In the genomic region with DNA sequence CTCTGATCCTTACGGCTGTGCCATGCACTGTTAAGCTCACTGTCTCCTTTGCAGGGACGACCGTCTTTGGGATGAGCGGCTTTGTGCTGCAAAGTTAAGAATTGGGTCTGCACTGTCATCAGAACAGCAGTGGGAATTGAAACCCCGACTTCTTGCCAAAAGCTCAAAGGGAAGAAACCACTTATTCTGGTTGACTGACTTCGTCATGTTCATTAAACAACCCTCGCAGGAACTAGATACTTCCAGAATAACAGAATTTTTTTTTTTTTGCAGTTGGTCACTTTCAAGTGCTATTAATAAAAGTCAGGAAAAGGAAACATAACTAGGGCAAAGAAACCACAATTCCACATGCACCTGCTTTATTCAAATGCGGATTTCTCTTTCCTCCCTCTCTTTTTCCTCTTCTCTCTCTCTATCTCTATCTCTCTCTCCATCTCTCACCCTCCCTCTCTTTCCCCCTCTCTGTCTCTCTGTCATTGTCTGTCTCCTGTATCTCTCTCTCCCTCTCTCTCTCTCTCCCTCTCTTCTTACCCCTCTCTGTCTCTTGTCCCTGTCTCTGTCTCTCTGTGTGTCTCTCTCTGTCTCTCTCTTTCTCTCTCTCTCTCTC, we compare ENCODE assay signal across 13 cellular contexts. TPM values are rescaled to one million over a fixed set of nuclear protein-coding genes. Genes with fewer than 3 reads are reported as not detected.
A peak's percentile ranks its signal among the peaks of the same experiment; 100 is the strongest.
DNase-seq lines count a peak whose midpoint lies in the region; ATAC-seq and FAIRE-seq lines count a peak whose summit lies in the region.
"Had no signal": no experiment of that assay in that cellular context is flagged by ENCODE, and none has a peak within 500 bp of the region (broad histone marks: within the 10 kb centered on the region; RNA-seq: fewer than 3 reads in every experiment).

No MANE protein-coding gene starts in this region.

- FAIRE-seq in GM18507 (lab: Jason Lieb, UNC) = peak; percentile 89

- no peaks in the 10 kb centered on the region for H3K4me1 ChIP-seq in aorta (ENCODE audit: control insufficient read depth in 1 of 2, insufficient read depth in 2 of 2, low read length in 2 of 2)

- WGBS in aorta, 2 donors = 43 to 57% methylated on average over 8 of the region's 8 CpGs

- intact Hi-C loops in aorta (cut with DNase I) = no loop called here

- no peak overlapping the region for H3K4me3 ChIP-seq in aorta (ENCODE audit: low read length in 2 of 2)

- H3K4me3 Mint-ChIP-seq in central memory CD8-positive, alpha-beta T cell = no peak overlapping the region
- H3K4me3 Mint-ChIP-seq: T-helper 1 cell treated with Interleukin-12 subunit alpha and Interleukin-12 subunit beta and Interleukin-4 antibody, amounts not matched to agents 30 μg/mL and 1 μg/mL, for 36 hours had no signal

- H3K27ac Mint-ChIP-seq in central memory CD8-positive, alpha-beta T cell (ENCODE audit: low read depth) = peak overlapping the region; percentile 3
- H3K27ac Mint-ChIP-seq: T-helper 1 cell treated with Interleukin-12 subunit alpha and Interleukin-12 subunit beta and Interleukin-4 antibody, amounts not matched to agents 30 μg/mL and 1 μg/mL, for 36 hours had no signal

- no peaks in the 10 kb centered on the region for H3K27me3 ChIP-seq in aorta (ENCODE audit: control insufficient read depth in 1 of 2, insufficient read depth in 2 of 2, low read length in 1 of 2)

- peaks cover 1% of the 10 kb centered on the region for H3K36me3 Mint-ChIP-seq in central memory CD8-positive, alpha-beta T cell (ENCODE audit: insufficient read depth)
- H3K36me3 Mint-ChIP-seq: activated naive CD4-positive, alpha-beta T cell treated with anti-CD3 and anti-CD28 coated beads, Interleukin-2, amount 50 U/mL, for 72 hours had no signal

- no peaks in the 10 kb centered on the region for H3K27me3 Mint-ChIP-seq in central memory CD8-positive, alpha-beta T cell

- DNase-seq in GM18507 (ENCODE audit: extremely low spot score, insufficient read length, low read depth) (no peak), COLO829 (ENCODE audit: low spot score) (no peak), aorta (no peak), NCI-H2227 (lab: John Stamatoyannopoulos, UW; ENCODE audit: unreplicated experiment) (no peak)
- no peak for DNase-seq in central memory CD8-positive, alpha-beta T cell (ENCODE audit: low spot score in 2 of 2)
- no peak for DNase-seq in stimulated activated CD4-positive, alpha-beta T cell treated with anti-CD3 and anti-CD28 coated beads, Interleukin-4, amount 100 ng/mL, for 1 hour
- DNase-seq: mesendoderm, NCI-H1048 had no signal

- peaks cover 2% of the 10 kb centered on the region for H3K9me3 ChIP-seq in aorta (ENCODE audit: control insufficient read depth, low read length)

- ATAC-seq in GM21381 (IDR thresholded peaks at IDR 0.05; ENCODE audit: unreplicated experiment) (peak; percentile 75), HG03159 (IDR thresholded peaks at IDR 0.05; ENCODE audit: unreplicated experiment) (peak; percentile 71), aorta (ENCODE audit: low FRiP score) (no peak)
- no peak for ATAC-seq in central memory CD8-positive, alpha-beta T cell (replicated peaks; ENCODE audit: extremely low read depth, poor library complexity, severe bottlenecking)
- ATAC-seq: activated naive CD4-positive, alpha-beta T cell treated with anti-CD3 and anti-CD28 coated beads, Interleukin-2, amount 50 U/mL, for 72 hours had no signal

- H3K27ac ChIP-seq in aorta (ENCODE audit: low read depth in 1 of 2, low read length in 2 of 2) = no peak overlapping the region
- H3K27ac ChIP-seq: epithelial cell of prostate had no signal

- no peaks in the 10 kb centered on the region for H3K9me3 Mint-ChIP-seq in central memory CD8-positive, alpha-beta T cell
- H3K9me3 Mint-ChIP-seq: activated naive CD4-positive, alpha-beta T cell treated with anti-CD3 and anti-CD28 coated beads, Interleukin-2, amount 50 U/mL, for 72 hours; T-helper 1 cell treated with Interleukin-12 subunit alpha and Interleukin-12 subunit beta and Interleukin-4 antibody, amounts not matched to agents 30 μg/mL and 1 μg/mL, for 36 hours had no signal

- H3K36me3 ChIP-seq in aorta (ENCODE audit: control insufficient read depth in 1 of 2, insufficient read depth in 2 of 2, low read length in 1 of 2) = no peaks in the 10 kb centered on the region

- H3K4me1 Mint-ChIP-seq in central memory CD8-positive, alpha-beta T cell = peaks cover 10% of the 10 kb centered on the region

RNA-seq across cellular contexts. Expression of a gene that starts 12.3 kb away (rescaled TPM):
- total RNA-seq in aorta = 1 to 10 TPM in 1 of 2 donors, under 1 TPM in 1; 0.78 to 1.4 TPM
- polyA plus RNA-seq in aorta = under 1 TPM in 1 of 2 donors, not detected in 1; 0.54 TPM

RNA-seq across cellular contexts. Expression of a gene that starts 17.2 kb away (rescaled TPM):
- total RNA-seq in aorta = 10 to 100 TPM; 36.2 to 38.6 TPM
- 10 to 100 TPM; 16.0 to 21.1 TPM for polyA plus RNA-seq in aorta

Comparison
In these comparisons a context has a peak if more than half of its experiments do, and no peak if none do; other contexts are left out.
1. ATAC-seq: peak in GM21381 (single experiment) and HG03159 (single experiment); none in central memory CD8-positive, alpha-beta T cell (single experiment) and aorta (single experiment).